In genomic region chr9:127543973-127544533, GRCh38 we compare ENCODE assay signal across 18 cellular contexts.
DNase-seq lines count a peak whose midpoint lies in the region; ATAC-seq and TF ChIP-seq lines count a peak whose summit lies in the region.
"Had no signal": no experiment of that assay in that cellular context is flagged by ENCODE, and none has a peak within 500 bp of the region (broad histone marks: within the 10 kb centered on the region; RNA-seq: fewer than 3 reads in every experiment).

No MANE protein-coding gene starts in this region.

- H3K27ac ChIP-seq in IMR-90 (ENCODE audit: insufficient read depth, low read length) (peak overlapping the region; percentile 62; the same call in 1 of the 2 replicates), breast epithelium (peak overlapping the region; percentile 88 to 95), lower lobe of right lung (peak overlapping the region; percentile 80), stomach smooth muscle (ENCODE audit: low read length) (peak overlapping the region; percentile 64), hepatocyte (no peak overlapping the region)

- H3K9ac ChIP-seq in IMR-90 (ENCODE audit: low read depth, low read length) (no peak overlapping the region), stomach smooth muscle (ENCODE audit: low read length in 2 of 2) (peak overlapping the region in 1 of 2 donors; percentile 22)

- H2BK5ac ChIP-seq in IMR-90 (ENCODE audit: low read depth, low read length, poor library complexity, severe bottlenecking): peak overlapping the region; percentile 38

- DNase-seq in IMR-90: no peak
- DNase-seq in breast epithelium (ENCODE audit: low spot score in 2 of 2): no peak
- no peak for DNase-seq in lower lobe of right lung
- DNase-seq in hepatocyte (ENCODE audit: low spot score): no peak
- DNase-seq in activated CD8-positive, alpha-beta memory T cell treated with anti-CD3 and anti-CD28 coated beads for 24 hours: no peak
- no peak for DNase-seq in stimulated activated CD4-positive, alpha-beta T cell treated with anti-CD3 and anti-CD28 coated beads, Interleukin-12 subunit alpha, Interleukin-12 subunit beta, amount 100 ng/mL, for 4 hours
- DNase-seq in SIG-M5 (lab: John Stamatoyannopoulos, UW): no peak
- DNase-seq: activated CD4-positive, alpha-beta memory T cell treated with anti-CD3 and anti-CD28 coated beads, Interleukin-2, amount 10 ng/mL, durations not matched to agents 7 days and 5 days; amniotic stem cell; Calu3; erythroblast; GOT3; NCI-H1105 treated with DMSO at 0.1 percent for 48 hours; NCI-H748 treated with DMSO at 0.1 percent for 48 hours had no signal

- no peak overlapping the region for H2BK120ac ChIP-seq in IMR-90 (ENCODE audit: low read depth, low read length)

- H4K91ac ChIP-seq in IMR-90 (ENCODE audit: insufficient read depth, low read depth, low read length): no peak overlapping the region

- H3K27me3 ChIP-seq in IMR-90 (ENCODE audit: control insufficient read depth, insufficient read depth, low read length) (no peaks in the 10 kb centered on the region), breast epithelium (no peaks in the 10 kb centered on the region), lower lobe of right lung (ENCODE audit: low read depth) (no peaks in the 10 kb centered on the region), stomach smooth muscle (ENCODE audit: control insufficient read depth in 1 of 2, insufficient read depth in 2 of 2, low read length in 2 of 2) (no peaks in the 10 kb centered on the region), hepatocyte (no peaks in the 10 kb centered on the region)
- H3K27me3 ChIP-seq: heart right ventricle had no signal

- H3K4me1 ChIP-seq in IMR-90 (ENCODE audit: control insufficient read depth, insufficient read depth, low read length) (peaks cover 68% of the 10 kb centered on the region), breast epithelium (peaks cover 32 to 73% of the 10 kb centered on the region in 2 donors), lower lobe of right lung (peaks cover 99% of the 10 kb centered on the region), stomach smooth muscle (ENCODE audit: control insufficient read depth, insufficient read depth, low read length) (peaks cover 74% of the 10 kb centered on the region), hepatocyte (ENCODE audit: insufficient read depth) (peaks cover 27% of the 10 kb centered on the region)

- H2BK15ac ChIP-seq in IMR-90 (ENCODE audit: low read depth, low read length): no peak overlapping the region

- intact Hi-C loops in IMR-90 (cut with micrococcal nuclease): no loop called here
- intact Hi-C loops in breast epithelium (cut with DNase I; ENCODE audit: low total_unique reads): no loop called here
- intact Hi-C loops in lower lobe of right lung (cut with DNase I): no loop called here

- no peak for TF ChIP-seq RAD21 in IMR-90 (IDR thresholded peaks at IDR 0.05; ENCODE audit: low read length)

- H3K4me3 ChIP-seq in IMR-90 (ENCODE audit: insufficient read depth, low read depth, low read length): no peak overlapping the region
- H3K4me3 ChIP-seq in breast epithelium: no peak overlapping the region
- H3K4me3 ChIP-seq in lower lobe of right lung: no peak overlapping the region
- H3K4me3 ChIP-seq in stomach smooth muscle (ENCODE audit: low read length in 2 of 2): peak overlapping the region in 1 of 2 donors; percentile 44
- H3K4me3 ChIP-seq in hepatocyte: no peak overlapping the region
- H3K4me3 ChIP-seq: heart right ventricle, PC-9 had no signal

- no TSS peak for BruUV-seq in IMR-90 (replicated peaks; lab: Mats Ljungman, UMichigan)

- dilution Hi-C loops in IMR-90 (cut with HindIII; ENCODE audit: low sequenced_read_pairs, unreplicated experiment): no loop called here

- H3K4ac ChIP-seq in IMR-90 (ENCODE audit: low read depth, low read length): no peak overlapping the region; the same call in 1 of the 2 replicates

- no peak overlapping the region for H3K4me2 ChIP-seq in IMR-90 (ENCODE audit: low read depth, low read length)
- H3K4me2 ChIP-seq in hepatocyte: no peak overlapping the region

- no peak for TF ChIP-seq CTCF in IMR-90 (conservative IDR thresholded peaks at IDR 0.05; ENCODE audit: low read depth, low read length)
- no peak for TF ChIP-seq CTCF in breast epithelium (IDR thresholded peaks at IDR 0.05)
- TF ChIP-seq CTCF in lower lobe of right lung (IDR thresholded peaks at IDR 0.05): no peak
- TF ChIP-seq CTCF in hepatocyte (IDR thresholded peaks at IDR 0.05; ENCODE audit: poor library complexity): no peak

- H2AK5ac ChIP-seq in IMR-90 (ENCODE audit: low read depth, low read length): peak overlapping the region; percentile 54; the same call in 1 of the 2 replicates

- peaks cover 93% of the 10 kb centered on the region for H3K79me2 ChIP-seq in hepatocyte

- no peak overlapping the region; the same call in 1 of the 2 replicates for H3K14ac ChIP-seq in IMR-90 (replicated peaks; ENCODE audit: low read depth, low read length)

- peak overlapping the region; percentile 78; the same call in 1 of the 2 replicates for H3K23ac ChIP-seq in IMR-90 (ENCODE audit: low read depth, low read length)

- 92% methylated on average over 2 of the region's 6 CpGs; no CpG with 5 or more reads in 1 of the 2 experiments for WGBS in IMR-90 (ENCODE audit: extremely low coverage in 2 of 2, insufficient read length in 1 of 2), 2 experiments
- WGBS in hepatocyte (ENCODE audit: low lambda C conversion rate, missing lambda C conversion rate): 94% methylated on average over 6 of the region's 6 CpGs

- peak overlapping the region; percentile 43; the same call in 1 of the 2 replicates for H4K5ac ChIP-seq in IMR-90 (ENCODE audit: low read depth, low read length)

- H3K9me3 ChIP-seq in IMR-90 (ENCODE audit: control insufficient read depth, insufficient read depth, low read length) (no peaks in the 10 kb centered on the region), breast epithelium (no peaks in the 10 kb centered on the region), lower lobe of right lung (no peaks in the 10 kb centered on the region), stomach smooth muscle (ENCODE audit: control insufficient read depth in 2 of 2, low read length in 2 of 2) (no peaks in the 10 kb centered on the region), hepatocyte (ENCODE audit: low read depth) (no peaks in the 10 kb centered on the region)
- H3K9me3 ChIP-seq: heart right ventricle had no signal

- ATAC-seq in IMR-90 (ENCODE audit: low read depth) (no peak), lower lobe of right lung (no peak)
- ATAC-seq: heart right ventricle; stimulated activated memory B cell treated with anti-CD40 and anti-IgM and Interleukin-4, amounts not matched to agents 10 μg/mL and 1 μg/mL and 100 μg/mL, for 72 hours had no signal

- CTCF ChIA-PET in IMR-90 (lab: Yijun Ruan, JAX): interaction anchor here (1.0 kb wide), 2 partner anchors 18 to 191 kb away, joined by 3 read pairs; partner anchors contain the start of gene TOR2A

- H3K79me1 ChIP-seq in IMR-90 (ENCODE audit: low read depth in 1 of 2, low read length in 2 of 2): peaks cover 0 to 79% of the 10 kb centered on the region in 2 experiments; a peak in 3 of 4 replicates

- H4K20me1 ChIP-seq in IMR-90 (ENCODE audit: insufficient read depth, low read length) (peaks cover 96% of the 10 kb centered on the region), hepatocyte (ENCODE audit: insufficient read depth, poor library complexity, severe bottlenecking) (peaks cover 63% of the 10 kb centered on the region)

- H2BK20ac ChIP-seq in IMR-90 (ENCODE audit: low read depth, low read length): no peak overlapping the region

- POLR2A ChIA-PET in IMR-90 (lab: Charles Lee; ENCODE audit: unreplicated experiment): no interaction called here

- no peak overlapping the region for H2AK9ac ChIP-seq in IMR-90 (replicated peaks; ENCODE audit: low read depth, low read length, poor library complexity)

- TF ChIP-seq POLR2A in IMR-90 (IDR thresholded peaks at IDR 0.05; ENCODE audit: low read depth, low read length): no peak
- TF ChIP-seq POLR2A in breast epithelium (IDR thresholded peaks at IDR 0.05): no peak

- H3K18ac ChIP-seq in IMR-90 (ENCODE audit: low read depth, low read length): no peak overlapping the region

- H3K56ac ChIP-seq in IMR-90 (ENCODE audit: extremely low read depth, insufficient read depth, low read length): no peak overlapping the region

- no peak overlapping the region for H4K8ac ChIP-seq in IMR-90 (ENCODE audit: low read depth in 2 of 2, low read length in 2 of 2)

- H3K9me1 ChIP-seq in IMR-90 (ENCODE audit: insufficient read depth, low read length): peaks cover 62% of the 10 kb centered on the region

- H3K9me2 ChIP-seq in hepatocyte (replicated peaks; ENCODE audit: insufficient read depth): no peaks in the 10 kb centered on the region

- in situ Hi-C loops in IMR-90 (cut with MboI; ENCODE audit: low sequenced_read_pairs): no loop called here

- H2AFZ ChIP-seq in IMR-90 (replicated peaks; ENCODE audit: low read length, poor library complexity): no peak overlapping the region
- H2AFZ ChIP-seq in hepatocyte: no peak overlapping the region
- H2AFZ ChIP-seq: PC-9 had no signal

- H3K36me3 ChIP-seq in IMR-90 (ENCODE audit: control insufficient read depth, insufficient read depth, low read length) (peaks cover 36% of the 10 kb centered on the region), breast epithelium (no peaks in the 10 kb centered on the region), lower lobe of right lung (peaks cover 7% of the 10 kb centered on the region), stomach smooth muscle (ENCODE audit: control insufficient read depth in 2 of 2, insufficient read depth in 2 of 2, low read length in 2 of 2) (peaks cover 0 to 4% of the 10 kb centered on the region in 2 donors), hepatocyte (replicated peaks; ENCODE audit: insufficient read depth, low read depth) (no peaks in the 10 kb centered on the region)

TF ChIP-seq in IMR-90, 13 proteins besides CTCF, POLR2A, EP300 and RAD21:
- TF ChIP-seq BHLHE40 (IDR thresholded peaks at IDR 0.05; ENCODE audit: low read depth, low read length) (no peak), SMC3 (IDR thresholded peaks at IDR 0.05; ENCODE audit: low read depth, low read length) (no peak), CEBPB (IDR thresholded peaks at IDR 0.05; ENCODE audit: low read depth, low read length) (no peak), NFE2L2 (IDR thresholded peaks at IDR 0.05; ENCODE audit: low read depth, low read length) (no peak)
TF ChIP-seq in IMR-90: peak in this region for 0.
